Comparison of ENCODE assay signal across 6 cellular contexts in the genomic region with DNA sequence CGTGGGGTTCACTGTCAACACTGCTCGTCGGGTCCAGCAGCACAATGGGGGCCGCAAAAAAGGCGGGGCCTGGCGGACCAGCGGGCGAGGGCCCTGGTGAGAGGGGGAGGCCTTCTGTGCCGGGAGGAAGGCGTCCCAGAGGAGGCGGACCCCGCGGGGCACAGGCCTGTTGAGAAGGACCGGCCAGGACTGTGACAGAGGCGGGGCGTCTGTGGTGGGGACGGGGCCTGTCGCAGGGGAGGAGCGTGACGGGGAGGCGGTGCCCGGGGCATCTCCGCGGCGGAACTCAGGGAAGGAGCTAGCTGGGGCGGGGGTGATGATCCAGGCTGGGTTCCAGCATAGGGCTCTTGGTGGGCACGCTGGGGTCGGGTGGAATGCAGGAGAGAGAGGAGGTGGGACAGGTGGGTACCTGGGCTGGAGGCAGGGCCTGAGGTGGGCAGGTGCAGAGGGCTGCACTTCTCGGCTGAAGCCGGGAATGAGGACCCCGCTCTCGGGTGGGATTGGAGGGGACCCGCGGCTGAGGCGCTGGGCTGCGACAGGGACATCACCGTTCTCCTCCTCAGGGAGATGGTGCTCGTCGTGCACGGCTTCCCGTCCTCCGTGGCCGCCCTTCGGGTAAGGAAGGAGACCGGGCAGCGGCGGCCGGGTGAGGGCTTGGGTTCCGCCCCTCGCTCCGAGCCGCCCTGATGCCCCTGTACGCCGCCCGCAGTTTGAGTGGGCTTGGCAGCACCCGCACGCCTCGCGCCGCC. TPM values are rescaled to one million over a fixed set of nuclear protein-coding genes. Genes with fewer than 3 reads are reported as not detected.
DNase-seq lines count a peak whose midpoint lies in the region; ATAC-seq and TF ChIP-seq lines count a peak whose summit lies in the region.
"Not testable (repeated sequence)": the region's sequence is repeated elsewhere in the genome, so short reads cannot be mapped to it uniquely, and the experiment has no call there.

No MANE protein-coding gene starts in this region.

- peak overlapping the region; percentile 32; the same call in 1 of the 2 replicates for H3K4me2 ChIP-seq in OCI-LY3 (ENCODE audit: low read length)

- H3K27ac ChIP-seq in OCI-LY3 (ENCODE audit: low read length) = not testable (repeated sequence)
- H3K27ac ChIP-seq in tibial nerve = peak overlapping the region in 1 of 4 donors; percentile 72

- H3K4me3 ChIP-seq in OCI-LY3 (ENCODE audit: low read length) (peak overlapping the region; percentile 53; the same call in 1 of the 2 replicates), choroid plexus epithelial cell (ENCODE audit: low read depth, low read length) (peak overlapping the region; percentile 51), tibial nerve (peak overlapping the region in 3 of 4 donors; percentile 33 to 51 (median 47))

- not testable (repeated sequence) for H3K36me3 ChIP-seq in OCI-LY3 (replicated peaks; ENCODE audit: low read depth, low read length); tibial nerve

- not testable (repeated sequence) for TF ChIP-seq CTCF in OCI-LY3 (IDR thresholded peaks at IDR 0.05; ENCODE audit: low read depth, low read length); choroid plexus epithelial cell (conservative IDR thresholded peaks at IDR 0.05; ENCODE audit: low read depth, low read length); tibial nerve (IDR thresholded peaks at IDR 0.05)

- not testable (repeated sequence) for H3K79me2 ChIP-seq in OCI-LY3 (ENCODE audit: low read length)

- not testable (repeated sequence) for TF ChIP-seq POLR2A in tibial nerve (IDR thresholded peaks at IDR 0.05)

- H3K4me3 Mint-ChIP-seq in memory B cell = not testable (repeated sequence)

- H3K9ac ChIP-seq in OCI-LY3 (ENCODE audit: low read length) = not testable (repeated sequence)

- not testable (repeated sequence) for H3K4me1 Mint-ChIP-seq in memory B cell

- H2AFZ ChIP-seq in OCI-LY3 (ENCODE audit: low read depth, low read length) = not testable (repeated sequence)

- H3K27me3 ChIP-seq in OCI-LY3 (ENCODE audit: low read depth, low read length); tibial nerve: not testable (repeated sequence)

- DNase-seq in choroid plexus epithelial cell (ENCODE audit: low read depth); tibial nerve (ENCODE audit: low spot score in 2 of 2): not testable (repeated sequence)
- peak in 1 of 2 donors; percentile 18 for DNase-seq in memory B cell (ENCODE audit: low spot score in 2 of 2)

- 6% methylated on average over 18 of the region's 60 CpGs; no CpG with 5 or more reads in 1 of the 2 donors for WGBS in tibial nerve, 2 donors

- not testable (repeated sequence) for H3K9me3 Mint-ChIP-seq in memory B cell

- not testable (repeated sequence) for H3K4me1 ChIP-seq in OCI-LY3 (ENCODE audit: low read length); tibial nerve

- not testable (repeated sequence) for H3K36me3 Mint-ChIP-seq in memory B cell

- H3K27me3 Mint-ChIP-seq in memory B cell = not testable (repeated sequence)

- not testable (repeated sequence) for H3K27ac Mint-ChIP-seq in memory B cell

- ATAC-seq in GM19023 (IDR thresholded peaks at IDR 0.05; ENCODE audit: unreplicated experiment) = peak; percentile 65
- peak; percentile 54 for ATAC-seq in HG02884 (IDR thresholded peaks at IDR 0.05; ENCODE audit: unreplicated experiment)
- ATAC-seq in memory B cell (ENCODE audit: low read depth) = peak; percentile 64

- not testable (repeated sequence) for TF ChIP-seq EP300 in tibial nerve (IDR thresholded peaks at IDR 0.05)

- not testable (repeated sequence) for H4K20me1 ChIP-seq in OCI-LY3 (ENCODE audit: insufficient read depth, low read length)

- not testable (repeated sequence) for H3K9me3 ChIP-seq in OCI-LY3 (ENCODE audit: insufficient read depth, low read length); tibial nerve

RNA-seq across cellular contexts. Expression of gene SLX1A, which starts 0.7 kb away (rescaled TPM):
- 10 to 100 TPM; 45.7 to 68.7 (median 52.8) TPM for total RNA-seq in tibial nerve

RNA-seq across cellular contexts. Expression of gene BOLA2B, which starts 0.9 kb away (rescaled TPM):
- 100 to 1,000 TPM; 218 to 491 (median 322) TPM for total RNA-seq in tibial nerve

RNA-seq across cellular contexts. Expression of gene SULT1A3, which starts 4.7 kb away (rescaled TPM):
- total RNA-seq in tibial nerve = 10 to 100 TPM in 3 of 4 donors, 1 to 10 TPM in 1; 9.8 to 55.3 (median 32.9) TPM

RNA-seq across cellular contexts. Expression of gene CORO1A, which starts 10.9 kb away (rescaled TPM):
- total RNA-seq in tibial nerve = 10 to 100 TPM; 35.0 to 66.9 (median 47.1) TPM

RNA-seq across cellular contexts. Expression of gene NPIPB13, which starts 53.9 kb away (rescaled TPM):
- total RNA-seq in tibial nerve = 1 to 10 TPM; 5.1 to 9.6 (median 7.4) TPM
